In the genomic region with DNA sequence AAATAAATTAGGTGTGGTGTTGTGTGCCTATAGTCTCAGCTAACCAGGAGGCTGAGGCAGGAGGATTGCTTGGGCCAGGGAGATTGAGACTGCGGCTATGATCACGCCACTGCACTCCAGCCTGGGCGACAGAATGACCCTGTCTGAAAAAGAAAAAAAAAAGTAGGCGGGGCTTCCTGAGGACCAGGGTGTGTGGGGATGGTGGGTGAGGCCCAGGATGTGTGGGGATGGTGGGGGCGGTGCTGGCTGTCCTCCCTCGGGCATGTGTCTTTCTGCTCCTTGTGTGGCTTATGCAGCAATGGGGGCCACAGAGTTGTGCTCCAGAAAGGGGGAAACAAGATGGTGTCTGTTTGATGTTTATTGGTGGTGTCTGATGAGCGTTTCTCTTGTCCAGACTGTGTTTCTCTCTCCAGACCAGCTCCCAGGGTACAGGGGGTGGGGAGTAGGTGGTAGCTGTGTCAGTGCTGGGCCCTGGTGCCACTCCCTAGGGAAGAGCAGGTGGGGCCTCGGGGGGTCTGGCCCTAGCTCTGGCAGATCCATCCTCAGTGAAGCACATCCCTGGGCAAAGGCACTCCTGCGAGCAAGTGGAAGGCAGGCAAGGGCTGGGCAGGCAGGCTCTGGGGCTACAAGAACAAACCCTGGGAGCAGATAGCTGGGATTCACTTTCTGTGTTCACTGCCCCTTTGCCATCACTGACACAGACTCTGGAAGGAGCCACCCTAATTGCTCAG, we compare ENCODE assay signal across 15 cellular contexts. TPM values are rescaled to one million over a fixed set of nuclear protein-coding genes. Genes with fewer than 3 reads are reported as not detected.
A peak's percentile ranks its signal among the peaks of the same experiment; 100 is the strongest.
DNase-seq lines count a peak whose midpoint lies in the region; ATAC-seq and TF ChIP-seq lines count a peak whose summit lies in the region.
"Had no signal": no experiment of that assay in that cellular context is flagged by ENCODE, and none has a peak within 500 bp of the region (broad histone marks: within the 10 kb centered on the region; RNA-seq: fewer than 3 reads in every experiment).

No MANE protein-coding gene starts in this region.

- in situ Hi-C loops in mammary epithelial cell (cut with MboI; ENCODE audit: low sequenced_read_pairs in 2 of 2): loop anchor here in 1 of 2 donors (25.0 kb wide), 1 partner anchor 429 kb away; no protein-coding TSS in a partner anchor

- peaks cover 21 to 38% (median 30%) of the 10 kb centered on the region in 4 donors for H3K4me1 Mint-ChIP-seq in CD4-positive, alpha-beta memory T cell
- H3K4me1 Mint-ChIP-seq in T-cell: peaks cover 30 to 38% (median 37%) of the 10 kb centered on the region in 3 donors
- peaks cover 28% of the 10 kb centered on the region for H3K4me1 Mint-ChIP-seq in dendritic cell treated with granulocyte-macrophage colony-stimulating factor and Interleukin-4, amounts not matched to agents 40 ng/mL and 50 ng/mL, for 4 days (ENCODE audit: low read depth)

- H3K9me3 ChIP-seq in CD4-positive, alpha-beta memory T cell (ENCODE audit: control insufficient read depth in 1 of 2, low read length in 2 of 2): no peaks in the 10 kb centered on the region
- no peaks in the 10 kb centered on the region for H3K9me3 ChIP-seq in mammary epithelial cell (replicated peaks; ENCODE audit: insufficient read depth, low read length)
- H3K9me3 ChIP-seq: transverse colon had no signal

- WGBS in mammary epithelial cell (ENCODE audit: low coverage, missing lambda C conversion rate): 92% methylated on average over 8 of the region's 9 CpGs

- H4K20me1 ChIP-seq in mammary epithelial cell (ENCODE audit: insufficient read depth, low read length): no peaks in the 10 kb centered on the region

- peaks cover 26% of the 10 kb centered on the region for H3K79me2 ChIP-seq in mammary epithelial cell (ENCODE audit: insufficient read depth, low read length)

- CTCF ChIA-PET in CD4-positive, alpha-beta memory T cell (lab: Charles Lee; ENCODE audit: partially characterized antibody): interaction anchor here (0.6 to 4.2 kb wide), 22 partner anchors 8 to 126 kb away, joined by 3 to 25 read pairs (median 3); a partner anchor contains a TSS
- CTCF ChIA-PET in T-cell (lab: Charles Lee): interaction anchor here in 1 of 2 donors (0.5 kb wide), 1 partner anchor 83 kb away, joined by 4 read pairs; no protein-coding TSS in a partner anchor
- CTCF ChIA-PET in mammary epithelial cell (lab: Charles Lee; ENCODE audit: low non-redundant PET): interaction anchor here (0.5 to 0.6 kb wide), 2 partner anchors 18 to 64 kb away, joined by 3 to 4 read pairs; no protein-coding TSS in a partner anchor

- H3K9me3 Mint-ChIP-seq in CD4-positive, alpha-beta memory T cell: no peaks in the 10 kb centered on the region
- no peaks in the 10 kb centered on the region for H3K9me3 Mint-ChIP-seq in T-cell
- no peaks in the 10 kb centered on the region for H3K9me3 Mint-ChIP-seq in dendritic cell treated with granulocyte-macrophage colony-stimulating factor and Interleukin-4, amounts not matched to agents 40 ng/mL and 50 ng/mL, for 4 days
- H3K9me3 Mint-ChIP-seq: activated naive CD4-positive, alpha-beta T cell treated with anti-CD3 and anti-CD28 coated beads, Interleukin-2, amount 50 U/mL, for 24 hours had no signal

- no peak for TF ChIP-seq CTCF in 22Rv1 (IDR thresholded peaks at IDR 0.05)
- TF ChIP-seq CTCF in mammary epithelial cell (conservative IDR thresholded peaks at IDR 0.05 in 1 of 2, IDR thresholded peaks at IDR 0.05 in 1 of 2; ENCODE audit: extremely low read depth in 1 of 2, insufficient read depth in 1 of 2, low read depth in 1 of 2, low read length in 2 of 2): no peak

- peaks cover 0 to 11% of the 10 kb centered on the region in 2 donors for H3K36me3 Mint-ChIP-seq in CD4-positive, alpha-beta memory T cell
- peaks cover 8% of the 10 kb centered on the region for H3K36me3 Mint-ChIP-seq in T-cell
- peaks cover 68% of the 10 kb centered on the region for H3K36me3 Mint-ChIP-seq in dendritic cell treated with granulocyte-macrophage colony-stimulating factor and Interleukin-4, amounts not matched to agents 40 ng/mL and 50 ng/mL, for 4 days (ENCODE audit: low read depth)
- H3K36me3 Mint-ChIP-seq: activated naive CD4-positive, alpha-beta T cell treated with anti-CD3 and anti-CD28 coated beads, Interleukin-2, amount 50 U/mL, for 24 hours had no signal

- no peak overlapping the region for H3K4me3 ChIP-seq in CD4-positive, alpha-beta memory T cell (ENCODE audit: low read length in 2 of 2)
- H3K4me3 ChIP-seq in mammary epithelial cell (replicated peaks in 1 of 3; ENCODE audit: insufficient read depth in 1 of 3, low read depth in 2 of 3, low read length in 3 of 3): no peak overlapping the region
- H3K4me3 ChIP-seq: transverse colon had no signal

- dilution Hi-C loops in mammary epithelial cell (cut with HindIII; ENCODE audit: low sequenced_read_pairs): no loop called here

- intact Hi-C loops in CD4-positive, alpha-beta memory T cell (cut with micrococcal nuclease): no loop called here
- intact Hi-C loops in dendritic cell treated with granulocyte-macrophage colony-stimulating factor and Interleukin-4, amounts not matched to agents 40 ng/mL and 50 ng/mL, for 4 days (cut with micrococcal nuclease): no loop called here
- intact Hi-C loops in mammary epithelial cell (cut with micrococcal nuclease): loop anchor here (2.0 kb wide), 1 partner anchor 19 kb away; no protein-coding TSS in a partner anchor

- peak overlapping the region in 5 of 7 donors; percentile 55 to 87 (median 70) for H3K27ac Mint-ChIP-seq in CD4-positive, alpha-beta memory T cell
- peak overlapping the region; percentile 72 to 80 for H3K27ac Mint-ChIP-seq in T-cell
- H3K27ac Mint-ChIP-seq in dendritic cell treated with granulocyte-macrophage colony-stimulating factor and Interleukin-4, amounts not matched to agents 40 ng/mL and 50 ng/mL, for 4 days: peak overlapping the region; percentile 31
- H3K27ac Mint-ChIP-seq: activated naive CD4-positive, alpha-beta T cell treated with anti-CD3 and anti-CD28 coated beads, Interleukin-2, amount 50 U/mL, for 24 hours; B cell had no signal

- H3K36me3 ChIP-seq in CD4-positive, alpha-beta memory T cell (ENCODE audit: insufficient read depth, low read length): peaks cover 5% of the 10 kb centered on the region
- H3K36me3 ChIP-seq in mammary epithelial cell (ENCODE audit: insufficient read depth, low read length): peaks cover 21% of the 10 kb centered on the region
- H3K36me3 ChIP-seq: transverse colon had no signal

- H3K4me1 ChIP-seq in CD4-positive, alpha-beta memory T cell (ENCODE audit: insufficient read depth, low read length): peaks cover 43% of the 10 kb centered on the region
- H3K4me1 ChIP-seq in mammary epithelial cell (ENCODE audit: insufficient read depth, low read length): peaks cover 7% of the 10 kb centered on the region

- ATAC-seq in T-cell (replicated peaks in 1 of 4) (no peak), HG03571 (IDR thresholded peaks at IDR 0.05; ENCODE audit: unreplicated experiment) (no peak), HG02763 (IDR thresholded peaks at IDR 0.05; ENCODE audit: unreplicated experiment) (no peak)

- H3K4me2 ChIP-seq in mammary epithelial cell (ENCODE audit: insufficient read depth, low read depth, low read length): no peak overlapping the region

- peak overlapping the region; percentile 31 for H3K27ac ChIP-seq in 22Rv1
- H3K27ac ChIP-seq in CD4-positive, alpha-beta memory T cell (ENCODE audit: low read depth, low read length): peak overlapping the region; percentile 9
- no peak overlapping the region for H3K27ac ChIP-seq in mammary epithelial cell (ENCODE audit: insufficient read depth, low read depth, low read length)

- H3K27me3 ChIP-seq in CD4-positive, alpha-beta memory T cell (ENCODE audit: insufficient read depth, low read length): no peaks in the 10 kb centered on the region
- H3K27me3 ChIP-seq in mammary epithelial cell (ENCODE audit: insufficient read depth, low read length): no peaks in the 10 kb centered on the region
- H3K27me3 ChIP-seq: transverse colon had no signal

- no peak for DNase-seq in CD4-positive, alpha-beta memory T cell
- DNase-seq in T-cell (no peak), mammary epithelial cell (no peak), T-helper 9 cell (no peak)
- DNase-seq: NCI-H226, transverse colon had no signal

- POLR2A ChIA-PET in CD4-positive, alpha-beta memory T cell (lab: Charles Lee; ENCODE audit: partially characterized antibody): interaction anchor here (0.9 to 1.4 kb wide), 4 partner anchors 22 to 97 kb away, joined by 3 to 4 read pairs (median 4); a partner anchor contains a TSS
- POLR2A ChIA-PET in T-cell (lab: Charles Lee): interaction anchor here in 1 of 2 donors (0.6 kb wide), 2 partner anchors 75 to 831 kb away, joined by 3 to 4 read pairs; no protein-coding TSS in a partner anchor

- H3K27me3 Mint-ChIP-seq in CD4-positive, alpha-beta memory T cell: no peaks in the 10 kb centered on the region
- no peaks in the 10 kb centered on the region for H3K27me3 Mint-ChIP-seq in T-cell
- no peaks in the 10 kb centered on the region for H3K27me3 Mint-ChIP-seq in dendritic cell treated with granulocyte-macrophage colony-stimulating factor and Interleukin-4, amounts not matched to agents 40 ng/mL and 50 ng/mL, for 4 days
- H3K27me3 Mint-ChIP-seq: activated naive CD4-positive, alpha-beta T cell treated with anti-CD3 and anti-CD28 coated beads, Interleukin-2, amount 50 U/mL, for 24 hours; B cell had no signal

- H2AFZ ChIP-seq in mammary epithelial cell (ENCODE audit: low read depth, low read length): no peak overlapping the region

- H3K9ac ChIP-seq in mammary epithelial cell (ENCODE audit: insufficient read depth, low read length): no peak overlapping the region

- no TSS peak for BruUV-seq in mammary epithelial cell (replicated peaks; lab: Mats Ljungman, UMichigan)

- H3K4me3 Mint-ChIP-seq in CD4-positive, alpha-beta memory T cell: no peak overlapping the region
- peak overlapping the region in 1 of 3 donors; percentile 15 for H3K4me3 Mint-ChIP-seq in T-cell
- no peak overlapping the region for H3K4me3 Mint-ChIP-seq in dendritic cell treated with granulocyte-macrophage colony-stimulating factor and Interleukin-4, amounts not matched to agents 40 ng/mL and 50 ng/mL, for 4 days
- H3K4me3 Mint-ChIP-seq: activated naive CD4-positive, alpha-beta T cell treated with anti-CD3 and anti-CD28 coated beads, Interleukin-2, amount 50 U/mL, for 24 hours; B cell had no signal

RNA-seq across cellular contexts. Expression of a gene that starts 2.3 kb away (rescaled TPM):
- total RNA-seq in CD4-positive, alpha-beta memory T cell: 10 to 100 TPM; 18.2 to 20.3 TPM
- polyA plus RNA-seq in CD4-positive, alpha-beta memory T cell: 1 to 10 TPM in 1 of 2 donors, not detected in 1; 1.9 TPM
- 10 to 100 TPM in 4 of 5 donors, 1 to 10 TPM in 1; 9.8 to 20.7 (median 18.7) TPM for total RNA-seq in T-cell
- 10 to 100 TPM; 13.0 to 43.9 TPM for total RNA-seq in mammary epithelial cell
- 9.3 TPM for polyA plus RNA-seq in mammary epithelial cell
- 0.72 TPM for polyA minus RNA-seq in mammary epithelial cell

RNA-seq across cellular contexts. Expression of a gene that starts 5.0 kb away (rescaled TPM):
- total RNA-seq in CD4-positive, alpha-beta memory T cell: 100 to 1,000 TPM; 147 to 152 TPM
- polyA plus RNA-seq in CD4-positive, alpha-beta memory T cell: 100 to 1,000 TPM; 461 to 777 TPM
- total RNA-seq in T-cell (100 to 1,000 TPM; 118 to 214 (median 165) TPM), mammary epithelial cell (10 to 100 TPM in 1 of 2 donors, 1 to 10 TPM in 1; 9.2 to 23.8 TPM)
- polyA plus RNA-seq in mammary epithelial cell: 15.7 TPM
- 4.5 TPM for polyA minus RNA-seq in mammary epithelial cell

RNA-seq across cellular contexts. Expression of a gene that starts 10.0 kb away (rescaled TPM):
- total RNA-seq in CD4-positive, alpha-beta memory T cell: 1 to 10 TPM; 5.1 to 8.6 TPM
- polyA plus RNA-seq in CD4-positive, alpha-beta memory T cell: 1 to 10 TPM in 1 of 2 donors, under 1 TPM in 1; 0.41 to 1.8 TPM
- total RNA-seq in T-cell (10 to 100 TPM in 4 of 5 donors, 1 to 10 TPM in 1; 9.4 to 14.2 (median 13.2) TPM), mammary epithelial cell (1 to 10 TPM in 1 of 2 donors, under 1 TPM in 1; 0.17 to 1.2 TPM)
- polyA plus RNA-seq in mammary epithelial cell: 0.46 TPM
- not detected for polyA minus RNA-seq in mammary epithelial cell

RNA-seq across cellular contexts. Expression of a gene that starts 26.8 kb away (rescaled TPM):
- 10 to 100 TPM; 33.2 to 33.5 TPM for total RNA-seq in CD4-positive, alpha-beta memory T cell
- polyA plus RNA-seq in CD4-positive, alpha-beta memory T cell: 1 to 10 TPM; 4.0 to 5.1 TPM
- 10 to 100 TPM; 23.3 to 39.6 (median 33.7) TPM for total RNA-seq in T-cell
- 100 to 1,000 TPM in 1 of 2 donors, 10 to 100 TPM in 1; 88.2 to 120 TPM for total RNA-seq in mammary epithelial cell
- 57.1 TPM for polyA plus RNA-seq in mammary epithelial cell
- polyA minus RNA-seq in mammary epithelial cell: 154 TPM

RNA-seq across cellular contexts. Expression of a gene that starts 38.7 kb away (rescaled TPM):
- total RNA-seq in CD4-positive, alpha-beta memory T cell: 1 to 10 TPM in 1 of 2 experiments, under 1 TPM in 1; 0.91 to 1.2 TPM
- polyA plus RNA-seq in CD4-positive, alpha-beta memory T cell: not detected
- total RNA-seq in T-cell (1 to 10 TPM in 4 of 5 donors, under 1 TPM in 1; 0.48 to 1.5 (median 1.1) TPM), mammary epithelial cell (not detected)
- polyA plus RNA-seq in mammary epithelial cell: not detected
- not detected for polyA minus RNA-seq in mammary epithelial cell
- total RNA-seq: epithelial cell of proximal tubule, myocyte, renal cortical epithelial cell, transverse colon had no signal

Comparison
In these comparisons a context has a peak if more than half of its experiments do, and no peak if none do; other contexts are left out.
1. RNA of a gene that starts 5.0 kb away (total RNA-seq): 118 to 214 TPM in T-cell and 147 to 152 TPM in CD4-positive, alpha-beta memory T cell; 9.2 to 23.8 TPM in mammary epithelial cell; every median in the first group is over 4 times any median in the second.
2. Peak in every context shown above with its lines, with median percentiles within 50 percentile points of each other: H3K27ac Mint-ChIP-seq.